Comparison of ENCODE assay signal across 25 cellular contexts in genomic region chr11:2591805-2592204, GRCh38.
DNase-seq lines count a peak whose midpoint lies in the region; ATAC-seq and TF ChIP-seq lines count a peak whose summit lies in the region.
"Had no signal": no experiment of that assay in that cellular context is flagged by ENCODE, and none has a peak within 500 bp of the region (broad histone marks: within the 10 kb centered on the region; RNA-seq: fewer than 3 reads in every experiment).

No MANE protein-coding gene starts in this region.

- no peak overlapping the region for H3K4me3 ChIP-seq in hepatocyte
- H3K4me3 ChIP-seq: esophagus squamous epithelium, gastrocnemius medialis, SK-N-MC, transverse colon had no signal

- no peak overlapping the region for H3K27ac ChIP-seq in hepatocyte
- H3K27ac ChIP-seq: esophagus squamous epithelium, gastrocnemius medialis, SK-N-MC, transverse colon had no signal

- H3K36me3 Mint-ChIP-seq in progenitor cell of endocrine pancreas (ENCODE audit: insufficient read depth), result peaks cover 2% of the 10 kb centered on the region

- no peaks in the 10 kb centered on the region for H3K27me3 ChIP-seq in hepatocyte
- H3K27me3 ChIP-seq: esophagus squamous epithelium, gastrocnemius medialis, transverse colon had no signal

- ATAC-seq in HG02798 (IDR thresholded peaks at IDR 0.05; ENCODE audit: poor library complexity, unreplicated experiment), result no peak
- ATAC-seq: CD8-positive, alpha-beta T cell; gastrocnemius medialis; right cardiac atrium had no signal

- no peak overlapping the region for H2AFZ ChIP-seq in hepatocyte

- DNase-seq in D341Med (ENCODE audit: low spot score) (peak; percentile 20), GM20000 (ENCODE audit: low spot score) (peak; percentile 5), hepatocyte (ENCODE audit: low spot score) (peak; percentile 3), progenitor cell of endocrine pancreas (ENCODE audit: low spot score, unreplicated experiment) (no peak), putamen (ENCODE audit: low spot score) (no peak), NCI-H1092 treated with DMSO at 0.1 percent for 48 hours (lab: John Stamatoyannopoulos, UW) (no peak), medulla oblongata (ENCODE audit: extremely low spot score) (no peak)
- DNase-seq: activated naive CD4-positive, alpha-beta T cell treated with anti-CD3 and anti-CD28 coated beads, Interleukin-2, amount 50 U/mL, for 16 hours; cortex of kidney; esophagus squamous epithelium; IMR-90; NCI-H1092; NCI-H1930; NCI-H2227 treated with DMSO at 0.1 percent for 48 hours; NCI-H774; RPMI8226; stimulated activated CD4-positive, alpha-beta T cell treated with anti-CD3 and anti-CD28 coated beads, Interleukin-12 subunit alpha, Interleukin-12 subunit beta, amount 100 ng/mL, for 4 hours had no signal

- TF ChIP-seq CTCF in GM20000 (IDR thresholded peaks at IDR 0.05; ENCODE audit: extremely low read depth, missing control alignments) (no peak), hepatocyte (IDR thresholded peaks at IDR 0.05; ENCODE audit: poor library complexity) (no peak), progenitor cell of endocrine pancreas (IDR thresholded peaks at IDR 0.05; ENCODE audit: unreplicated experiment) (no peak)

- no peaks in the 10 kb centered on the region for H4K20me1 ChIP-seq in hepatocyte (ENCODE audit: insufficient read depth, poor library complexity, severe bottlenecking)

- no peaks in the 10 kb centered on the region for H3K9me3 ChIP-seq in hepatocyte (ENCODE audit: low read depth)
- H3K9me3 ChIP-seq: esophagus squamous epithelium, gastrocnemius medialis, transverse colon had no signal

- H3K27me3 Mint-ChIP-seq in progenitor cell of endocrine pancreas, result peaks cover 54% of the 10 kb centered on the region
- H3K27me3 Mint-ChIP-seq: stimulated activated naive CD8-positive, alpha-beta T cell treated with anti-CD3 and anti-CD28 coated beads, Interleukin-15, Interleukin-2, amounts not matched to agents 100 ng/mL and 50 ng/mL, for 24 hours had no signal

- peak overlapping the region; percentile 64 for H3K27ac Mint-ChIP-seq in progenitor cell of endocrine pancreas
- H3K27ac Mint-ChIP-seq: activated T-helper 1 cell treated with anti-CD3 and anti-CD28 coated beads, Interleukin-12 subunit alpha, Interleukin-12 subunit beta, Interleukin-2, Interleukin-4 antibody, amounts not matched to agents 30 ng/mL and 10 ng/mL and 1 ng/mL, durations not matched to agents 14 hours and 24 hours and 36 hours; CD8-positive, alpha-beta T cell; stimulated activated naive CD8-positive, alpha-beta T cell treated with anti-CD3 and anti-CD28 coated beads, Interleukin-15, Interleukin-2, amounts not matched to agents 100 ng/mL and 50 ng/mL, for 24 hours had no signal

- H3K4me1 Mint-ChIP-seq in progenitor cell of endocrine pancreas (ENCODE audit: low read depth), result peaks cover 4% of the 10 kb centered on the region

- no peaks in the 10 kb centered on the region for H3K79me2 ChIP-seq in hepatocyte

- peaks cover 12% of the 10 kb centered on the region for H3K9me3 Mint-ChIP-seq in progenitor cell of endocrine pancreas (ENCODE audit: low read depth)
- H3K9me3 Mint-ChIP-seq: stimulated activated naive CD8-positive, alpha-beta T cell treated with anti-CD3 and anti-CD28 coated beads, Interleukin-15, Interleukin-2, amounts not matched to agents 100 ng/mL and 50 ng/mL, for 24 hours had no signal

- H3K4me1 ChIP-seq in hepatocyte (ENCODE audit: insufficient read depth), result no peaks in the 10 kb centered on the region
- H3K4me1 ChIP-seq: esophagus squamous epithelium, gastrocnemius medialis had no signal

- no peak overlapping the region for H3K4me2 ChIP-seq in hepatocyte

- H3K9me2 ChIP-seq in hepatocyte (replicated peaks; ENCODE audit: insufficient read depth), result no peaks in the 10 kb centered on the region

- H3K36me3 ChIP-seq in hepatocyte (replicated peaks; ENCODE audit: insufficient read depth, low read depth), result no peaks in the 10 kb centered on the region
- H3K36me3 ChIP-seq: esophagus squamous epithelium, gastrocnemius medialis, transverse colon had no signal

- no peak overlapping the region for H3K4me3 Mint-ChIP-seq in progenitor cell of endocrine pancreas (ENCODE audit: low read depth)
- H3K4me3 Mint-ChIP-seq: activated T-helper 1 cell treated with anti-CD3 and anti-CD28 coated beads, Interleukin-12 subunit alpha, Interleukin-12 subunit beta, Interleukin-2, Interleukin-4 antibody, amounts not matched to agents 30 ng/mL and 10 ng/mL and 1 ng/mL, durations not matched to agents 14 hours and 24 hours and 36 hours; CD8-positive, alpha-beta T cell; stimulated activated naive CD8-positive, alpha-beta T cell treated with anti-CD3 and anti-CD28 coated beads, Interleukin-15, Interleukin-2, amounts not matched to agents 100 ng/mL and 50 ng/mL, for 24 hours had no signal

- WGBS in hepatocyte (ENCODE audit: low lambda C conversion rate, missing lambda C conversion rate), result 91% methylated on average over 10 of the region's 10 CpGs

Comparison
In these comparisons a context has a peak if more than half of its experiments do, and no peak if none do; other contexts are left out.
1. DNase-seq: peak in D341Med (single experiment), GM20000 (single experiment) and hepatocyte (single experiment); none in progenitor cell of endocrine pancreas (single experiment), putamen (single experiment), NCI-H1092 treated with DMSO at 0.1 percent for 48 hours (single experiment) and medulla oblongata (single experiment).